Comparison of ENCODE assay signal across 8 cellular contexts in genomic region chr3:107938128-107938527, GRCh38.
A peak's percentile ranks its signal among the peaks of the same experiment; 100 is the strongest.
DNase-seq lines count a peak whose midpoint lies in the region; ATAC-seq and TF ChIP-seq lines count a peak whose summit lies in the region.

No MANE protein-coding gene starts in this region.

- ATAC-seq in GM21526 (IDR thresholded peaks at IDR 0.05; ENCODE audit: low FRiP score, unreplicated experiment): no peak

- in situ Hi-C loops in GM13977 (cut with MboI; ENCODE audit: low pct_unique_long_range_greater_than_20kb, low sequenced_read_pairs, unreplicated experiment): loop anchor here (25.0 kb wide), 1 partner anchor 474 kb away; no protein-coding TSS in a partner anchor

- no peak overlapping the region for H3K4me3 ChIP-seq in AG10803 (ENCODE audit: low read length)
- no peak overlapping the region for H3K4me3 ChIP-seq in fibroblast of pulmonary artery (replicated peaks; ENCODE audit: low read depth, low read length)
- no peak overlapping the region for H3K4me3 ChIP-seq in coronary artery

- H3K27ac ChIP-seq in coronary artery: no peak overlapping the region

- TF ChIP-seq CTCF in AG10803 (conservative IDR thresholded peaks at IDR 0.05; ENCODE audit: low read length) (peak; percentile 61), GM13977 (IDR thresholded peaks at IDR 0.05; ENCODE audit: extremely low read depth, insufficient read depth, missing control alignments) (peak; percentile 58), fibroblast of pulmonary artery (IDR thresholded peaks at IDR 0.05; ENCODE audit: low read length, missing control alignments) (peak; percentile 60), coronary artery (IDR thresholded peaks at IDR 0.05) (no peak)

- DNase-seq in AG10803 (ENCODE audit: low read depth) (peak; percentile 89), GM13977 (ENCODE audit: low spot score) (no peak), RPMI8226 (peak; percentile 9), fibroblast of pulmonary artery (ENCODE audit: low read depth) (peak; percentile 77), renal cortical epithelial cell (ENCODE audit: low read depth) (peak; percentile 57), coronary artery (ENCODE audit: low spot score) (no peak)
- DNase-seq in activated effector memory CD4-positive, alpha-beta T cell treated with Interleukin-2 at 50 U/mL for 16 hours: no peak

Comparison
In these comparisons a context has a peak if more than half of its experiments do, and no peak if none do; other contexts are left out.
1. DNase-seq: peak in AG10803 (single experiment), RPMI8226 (single experiment), fibroblast of pulmonary artery (single experiment) and renal cortical epithelial cell (single experiment); none in GM13977 (single experiment), coronary artery (single experiment) and activated effector memory CD4-positive, alpha-beta T cell treated with Interleukin-2 at 50 U/mL for 16 hours (single experiment).